In the genomic region with DNA sequence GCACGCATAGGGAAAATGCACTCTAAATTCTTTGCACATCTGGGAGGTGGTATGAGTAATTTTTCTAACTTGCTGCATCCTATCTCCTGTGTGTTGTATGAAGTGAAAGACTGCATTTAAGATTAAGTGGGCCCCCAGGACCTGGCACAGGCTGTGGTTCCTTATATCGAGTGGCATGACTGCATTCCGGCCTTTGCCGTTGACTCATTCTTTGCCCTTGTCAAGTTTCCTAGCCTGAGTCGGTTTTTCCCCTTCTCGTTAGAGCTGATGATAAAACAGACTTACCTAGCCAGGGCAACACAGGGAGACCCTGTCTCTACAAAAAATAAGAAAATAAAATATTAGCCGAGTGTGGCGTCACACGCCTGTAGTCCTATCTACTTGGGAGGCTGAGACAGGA, we compare ENCODE assay signal across 8 cellular contexts. TPM values are rescaled to one million over a fixed set of nuclear protein-coding genes. Genes with fewer than 3 reads are reported as not detected.
DNase-seq lines count a peak whose midpoint lies in the region; ATAC-seq and TF ChIP-seq lines count a peak whose summit lies in the region.
"Not testable (repeated sequence)": the region's sequence is repeated elsewhere in the genome, so short reads cannot be mapped to it uniquely, and the experiment has no call there.

No MANE protein-coding gene starts in this region.

- POLR2A ChIA-PET in activated CD4-positive, alpha-beta T cell treated with anti-CD3 and anti-CD28 coated beads for 36 hours (lab: Charles Lee): not testable (repeated sequence)

- CTCF ChIA-PET in activated CD4-positive, alpha-beta T cell treated with anti-CD3 and anti-CD28 coated beads for 36 hours (lab: Charles Lee): interaction anchor here (0.6 to 1.1 kb wide), 4 partner anchors 11 to 360 kb away, joined by 3 to 4 read pairs (median 3); no protein-coding TSS in a partner anchor

- peak overlapping the region; percentile 48 to 69 for H3K4me3 ChIP-seq in duodenal mucosa (ENCODE audit: low read depth in 1 of 2, low read length in 2 of 2)
- H3K4me3 ChIP-seq in mucosa of descending colon: not testable (repeated sequence)

- H3K36me3 Mint-ChIP-seq in activated CD4-positive, alpha-beta T cell treated with anti-CD3 and anti-CD28 coated beads for 36 hours (ENCODE audit: low read depth): not testable (repeated sequence)

- not testable (repeated sequence) for H3K4me1 ChIP-seq in duodenal mucosa (ENCODE audit: control insufficient read depth in 1 of 2, insufficient read depth in 2 of 2, low read length in 2 of 2); mucosa of descending colon (ENCODE audit: low read depth)

- H3K9me3 ChIP-seq in duodenal mucosa (ENCODE audit: control insufficient read depth in 1 of 2, low read length in 2 of 2); mucosa of descending colon: not testable (repeated sequence)

- not testable (repeated sequence) for H3K4me3 Mint-ChIP-seq in activated CD4-positive, alpha-beta T cell treated with anti-CD3 and anti-CD28 coated beads for 36 hours

- peaks cover 19% of the 10 kb centered on the region for H3K4me1 Mint-ChIP-seq in activated CD4-positive, alpha-beta T cell treated with anti-CD3 and anti-CD28 coated beads for 36 hours

- peak; percentile 52 for DNase-seq in NCI-H2196 treated with DMSO at 0.1 percent for 48 hours (lab: John Stamatoyannopoulos, UW; ENCODE audit: unreplicated experiment)
- peak; percentile 77 for DNase-seq in activated CD4-positive, alpha-beta T cell treated with anti-CD3 and anti-CD28 coated beads for 36 hours
- DNase-seq in activated naive CD4-positive, alpha-beta T cell treated with anti-CD3 and anti-CD28 coated beads, Interleukin-2, amount 50 U/mL, for 16 hours: peak; percentile 19
- DNase-seq in mucosa of descending colon: peak in 1 of 3 donors; percentile 15
- peak; percentile 24 to 32 for DNase-seq in stimulated activated CD4-positive, alpha-beta T cell treated with anti-CD3 and anti-CD28 coated beads, Interleukin-2, amount 100 ng/mL, for 48 hours
- DNase-seq in ureter (ENCODE audit: low spot score): peak; percentile 72

- not testable (repeated sequence) for H3K27me3 ChIP-seq in duodenal mucosa (ENCODE audit: control insufficient read depth in 1 of 2, insufficient read depth in 2 of 2, low read length in 2 of 2)

- H3K36me3 ChIP-seq in duodenal mucosa (ENCODE audit: control insufficient read depth in 1 of 2, insufficient read depth in 2 of 2, low read length in 2 of 2); mucosa of descending colon (ENCODE audit: low read depth): not testable (repeated sequence)

- ATAC-seq in GM18520 (IDR thresholded peaks at IDR 0.05; ENCODE audit: unreplicated experiment) (peak; percentile 56), mucosa of descending colon (peak; percentile 46)
- ATAC-seq in activated CD4-positive, alpha-beta T cell treated with anti-CD3 and anti-CD28 coated beads for 36 hours: peak; percentile 96

- H3K27me3 Mint-ChIP-seq in activated CD4-positive, alpha-beta T cell treated with anti-CD3 and anti-CD28 coated beads for 36 hours: not testable (repeated sequence)

- H3K27ac Mint-ChIP-seq in activated CD4-positive, alpha-beta T cell treated with anti-CD3 and anti-CD28 coated beads for 36 hours: peak overlapping the region; percentile 58

- intact Hi-C loops in activated CD4-positive, alpha-beta T cell treated with anti-CD3 and anti-CD28 coated beads for 36 hours (cut with DNase I, micrococcal nuclease): loop anchor here in 1 of 2 experiments (2.0 kb wide), 1 partner anchor 36 kb away; no protein-coding TSS in a partner anchor
- intact Hi-C loops in mucosa of descending colon (cut with DNase I, micrococcal nuclease): not testable (repeated sequence)

- peak overlapping the region in 1 of 2 donors; percentile 41 for H3K9ac ChIP-seq in duodenal mucosa (ENCODE audit: low read depth in 1 of 2, low read length in 2 of 2)

- not testable (repeated sequence) for H3K9me3 Mint-ChIP-seq in activated CD4-positive, alpha-beta T cell treated with anti-CD3 and anti-CD28 coated beads for 36 hours (ENCODE audit: low read depth)

- TF ChIP-seq CTCF in mucosa of descending colon (IDR thresholded peaks at IDR 0.05): not testable (repeated sequence)

- not testable (repeated sequence) for H3K27ac ChIP-seq in duodenal mucosa (ENCODE audit: low read depth, low read length)

RNA-seq across cellular contexts. Expression of a gene that starts 37.4 kb away (rescaled TPM):
- total RNA-seq in activated CD4-positive, alpha-beta T cell treated with anti-CD3 and anti-CD28 coated beads for 36 hours: 10 to 100 TPM; 42.7 to 46.3 TPM
- total RNA-seq in mucosa of descending colon (10 to 100 TPM; 37.1 to 67.2 (median 59.1) TPM), ureter (64.0 TPM)

Comparison
In these comparisons a context has a peak if more than half of its experiments do, and no peak if none do; other contexts are left out.
1. ATAC-seq: peak in every context shown above with its lines; median percentile 96 in activated CD4-positive, alpha-beta T cell treated with anti-CD3 and anti-CD28 coated beads for 36 hours; 56 in GM18520; 46 in mucosa of descending colon.